26 cellular contexts compared by ENCODE assay signal in genomic region chr11:69496202-69496557, GRCh38. TPM values are rescaled to one million over a fixed set of nuclear protein-coding genes. Genes with fewer than 3 reads are reported as not detected.
DNase-seq lines count a peak whose midpoint lies in the region; ATAC-seq and TF ChIP-seq lines count a peak whose summit lies in the region.
"Had no signal": no experiment of that assay in that cellular context is flagged by ENCODE, and none has a peak within 500 bp of the region (broad histone marks: within the 10 kb centered on the region; RNA-seq: fewer than 3 reads in every experiment).

No MANE protein-coding gene starts in this region.

- H3K36me3 ChIP-seq in gastroesophageal sphincter (no peaks in the 10 kb centered on the region), mucosa of descending colon (ENCODE audit: low read depth) (no peaks in the 10 kb centered on the region), thoracic aorta (no peaks in the 10 kb centered on the region)
- H3K36me3 ChIP-seq: BE2C had no signal

- H3K4me1 ChIP-seq in gastroesophageal sphincter (peaks cover 0 to 47% (median 13%) of the 10 kb centered on the region in 3 donors), mucosa of descending colon (ENCODE audit: low read depth) (peaks cover 3% of the 10 kb centered on the region), thoracic aorta (ENCODE audit: control insufficient read depth in 1 of 2, low read depth in 2 of 2) (peaks cover 6 to 24% of the 10 kb centered on the region in 2 donors)

- CTCF ChIA-PET in RWPE1 (lab: Yijun Ruan, JAX), result interaction anchor here (0.6 kb wide), 1 partner anchor 337 kb away, joined by 5 read pairs; no protein-coding TSS in a partner anchor

- POLR2A ChIA-PET in RWPE1 (lab: Yijun Ruan, JAX; ENCODE audit: low non-redundant PET), result no interaction called here

- no peak overlapping the region for H3K4me3 Mint-ChIP-seq in immature natural killer cell
- H3K4me3 Mint-ChIP-seq: activated CD4-positive, alpha-beta T cell treated with anti-CD3 and anti-CD28 coated beads for 36 hours; natural killer cell treated with Interleukin-12 subunit alpha and Interleukin-12 subunit beta and Interleukin-15 and Interleukin-18, amount 100 ng/mL, for 72 hours had no signal

- 88 to 89% methylated on average over 3 to 7 of the region's 10 CpGs for WGBS in gastroesophageal sphincter (ENCODE audit: low coverage in 1 of 2), 2 donors

- H3K27me3 Mint-ChIP-seq in immature natural killer cell (ENCODE audit: low read depth in 3 of 3), result peaks cover 1 to 5% (median 2%) of the 10 kb centered on the region in 3 donors

- no peaks in the 10 kb centered on the region for H3K9me3 ChIP-seq in gastroesophageal sphincter
- H3K9me3 ChIP-seq in mucosa of descending colon, result no peaks in the 10 kb centered on the region
- no peaks in the 10 kb centered on the region for H3K9me3 ChIP-seq in thoracic aorta
- H3K9me3 ChIP-seq: BE2C, testis had no signal

- H3K9me3 Mint-ChIP-seq in immature natural killer cell, result no peaks in the 10 kb centered on the region
- H3K9me3 Mint-ChIP-seq: natural killer cell treated with Interleukin-12 subunit alpha and Interleukin-12 subunit beta and Interleukin-15 and Interleukin-18, amount 100 ng/mL, for 72 hours had no signal

- ATAC-seq in gastroesophageal sphincter, result no peak
- ATAC-seq in mucosa of descending colon, result no peak
- ATAC-seq in thoracic aorta (ENCODE audit: insufficient number of reproducible peaks, low FRiP score, low read depth), result no peak
- no peak for ATAC-seq in HG02610 (IDR thresholded peaks at IDR 0.05; ENCODE audit: unreplicated experiment)
- no peak for ATAC-seq in omental fat pad (ENCODE audit: low FRiP score)
- ATAC-seq: activated CD4-positive, alpha-beta T cell treated with anti-CD3 and anti-CD28 coated beads for 36 hours; GM12878; natural killer cell treated with Interleukin-12 subunit alpha and Interleukin-12 subunit beta and Interleukin-15 and Interleukin-18, amount 100 ng/mL, for 72 hours had no signal

- intact Hi-C loops in mucosa of descending colon (cut with DNase I, micrococcal nuclease), result no loop called here

- no peaks in the 10 kb centered on the region for H3K4me1 Mint-ChIP-seq in immature natural killer cell
- H3K4me1 Mint-ChIP-seq: activated CD4-positive, alpha-beta T cell treated with anti-CD3 and anti-CD28 coated beads for 36 hours had no signal

- TF ChIP-seq EP300 in gastroesophageal sphincter (IDR thresholded peaks at IDR 0.05), result no peak

- no peak overlapping the region for H3K4me3 ChIP-seq in gastroesophageal sphincter
- H3K4me3 ChIP-seq in mucosa of descending colon, result no peak overlapping the region
- no peak overlapping the region for H3K4me3 ChIP-seq in thoracic aorta
- H3K4me3 ChIP-seq: GM12878, testis had no signal

- DNase-seq in RWPE1 (ENCODE audit: low spot score) (no peak), mucosa of descending colon (peak in 2 of 3 donors; percentile 22 to 47), thoracic aorta (ENCODE audit: low spot score) (no peak), HK-2 (ENCODE audit: unreplicated experiment) (no peak), omental fat pad (ENCODE audit: low spot score) (no peak), immature natural killer cell (no peak)
- DNase-seq: activated CD4-positive, alpha-beta T cell treated with anti-CD3 and anti-CD28 coated beads for 36 hours; activated CD8-positive, alpha-beta memory T cell treated with anti-CD3 and anti-CD28 coated beads, Interleukin-2, amount 50 U/mL, for 48 hours; activated gamma-delta T cell; anterior cingulate cortex; BE2C; cortex of kidney; GDM1; mammary epithelial cell; NCI-H1092; NCI-H524 treated with DMSO at 0.1 percent for 48 hours; stimulated activated CD4-positive, alpha-beta T cell treated with anti-CD3 and anti-CD28 coated beads, Interleukin-4, amount 100 ng/mL, for 24 hours; testis had no signal

- TF ChIP-seq POLR2A in gastroesophageal sphincter (IDR thresholded peaks at IDR 0.05), result no peak

- H3K27ac ChIP-seq in RWPE1 (peak overlapping the region; percentile 80; the same call in 1 of the 2 replicates), gastroesophageal sphincter (peak overlapping the region in 3 of 4 donors; percentile 84 to 90 (median 87)), thoracic aorta (peak overlapping the region; percentile 61 to 62)
- H3K27ac ChIP-seq: epithelial cell of prostate, KMS-11 had no signal

- no peak overlapping the region for H3K27ac Mint-ChIP-seq in immature natural killer cell
- H3K27ac Mint-ChIP-seq: activated CD4-positive, alpha-beta T cell treated with anti-CD3 and anti-CD28 coated beads for 36 hours; natural killer cell treated with Interleukin-12 subunit alpha and Interleukin-12 subunit beta and Interleukin-15 and Interleukin-18, amount 100 ng/mL, for 72 hours had no signal

- H3K36me3 Mint-ChIP-seq in immature natural killer cell, result no peaks in the 10 kb centered on the region
- H3K36me3 Mint-ChIP-seq: natural killer cell treated with Interleukin-12 subunit alpha and Interleukin-12 subunit beta and Interleukin-15 and Interleukin-18, amount 100 ng/mL, for 72 hours had no signal

- H3K27me3 ChIP-seq in gastroesophageal sphincter (no peaks in the 10 kb centered on the region), thoracic aorta (replicated peaks; ENCODE audit: insufficient read depth) (no peaks in the 10 kb centered on the region)
- H3K27me3 ChIP-seq: BE2C, testis had no signal

- TF ChIP-seq CTCF in RWPE1 (conservative IDR thresholded peaks at IDR 0.05; ENCODE audit: low read depth) (no peak), gastroesophageal sphincter (IDR thresholded peaks at IDR 0.05) (no peak), mucosa of descending colon (IDR thresholded peaks at IDR 0.05) (no peak), thoracic aorta (IDR thresholded peaks at IDR 0.05) (no peak), omental fat pad (IDR thresholded peaks at IDR 0.05) (no peak)

RNA-seq across cellular contexts. Expression of gene LINC01488, which starts 14.7 kb away (rescaled TPM):
- total RNA-seq in gastroesophageal sphincter (not detected), mucosa of descending colon (not detected), thoracic aorta (not detected), omental fat pad (not detected)
- polyA plus RNA-seq in immature natural killer cell, result not detected
- total RNA-seq: activated CD4-positive, alpha-beta T cell treated with anti-CD3 and anti-CD28 coated beads for 36 hours; glomerular endothelial cell; GM12878; mammary epithelial cell; natural killer cell treated with Interleukin-12 subunit alpha and Interleukin-12 subunit beta and Interleukin-15 and Interleukin-18, amount 100 ng/mL, for 72 hours; OCI-LY7; testis had no signal
- polyA plus RNA-seq: GM12878, mammary epithelial cell had no signal

Comparison
In these comparisons a context has a peak if more than half of its experiments do, and no peak if none do; other contexts are left out.
1. DNase-seq: peak in mucosa of descending colon (2 of 3); none in RWPE1 (single experiment), thoracic aorta (single experiment), HK-2 (single experiment), omental fat pad (single experiment) and immature natural killer cell (0 of 3).
2. Peak in every context shown above with its lines, with median percentiles within 50 percentile points of each other: H3K27ac ChIP-seq.